In genomic region chr5:132496631-132497487, GRCh38 we compare ENCODE assay signal across 8 cellular contexts. TPM values are rescaled to one million over a fixed set of nuclear protein-coding genes. Genes with fewer than 3 reads are reported as not detected.
DNase-seq lines count a peak whose midpoint lies in the region; ATAC-seq and TF ChIP-seq lines count a peak whose summit lies in the region.

No MANE protein-coding gene starts in this region.

- TF ChIP-seq CTCF in mucosa of descending colon (IDR thresholded peaks at IDR 0.05), result no peak

- 2 to 3% methylated on average over 48 to 62 of the region's 62 CpGs for WGBS in esophagus, 2 donors

- intact Hi-C loops in mucosa of descending colon (cut with DNase I, micrococcal nuclease), result loop anchor here (5.0 to 10.0 kb wide), 2 partner anchors 70 to 72 kb away; no protein-coding TSS in a partner anchor

- DNase-seq in ACHN (peak; percentile 90), NCI-H526 (lab: John Stamatoyannopoulos, UW) (peak; percentile 49 to 59), activated T-cell treated with anti-CD3 and anti-CD28 coated beads for 4 hours (peak; percentile 72), mucosa of descending colon (peak; percentile 95 to 97 (median 97)), stromal cell of bone marrow (ENCODE audit: low read depth) (peak; percentile 67)

- no peaks in the 10 kb centered on the region for H3K27me3 ChIP-seq in esophagus (ENCODE audit: control insufficient read depth in 1 of 2, insufficient read depth in 2 of 2, low read length in 2 of 2)

- H3K4me3 ChIP-seq in esophagus (ENCODE audit: low read depth in 1 of 2, low read length in 2 of 2) (peak overlapping the region; percentile 56 to 70), mucosa of descending colon (peak overlapping the region; percentile 29)

- H3K36me3 ChIP-seq in esophagus (ENCODE audit: control insufficient read depth in 2 of 2, insufficient read depth in 2 of 2, low read length in 1 of 2) (no peaks in the 10 kb centered on the region), mucosa of descending colon (ENCODE audit: low read depth) (no peaks in the 10 kb centered on the region)

- ATAC-seq in GM18498 (IDR thresholded peaks at IDR 0.05; ENCODE audit: unreplicated experiment) (peak; percentile 64), HG02885 (IDR thresholded peaks at IDR 0.05; ENCODE audit: poor library complexity, unreplicated experiment) (peak; percentile 63), mucosa of descending colon (peak; percentile 65)

- H3K4me1 ChIP-seq in esophagus (ENCODE audit: control insufficient read depth in 2 of 2, insufficient read depth in 2 of 2, low read length in 1 of 2) (peaks cover 2 to 14% of the 10 kb centered on the region in 2 donors), mucosa of descending colon (ENCODE audit: low read depth) (peaks cover 49% of the 10 kb centered on the region)

- H3K9me3 ChIP-seq in esophagus (ENCODE audit: control insufficient read depth in 2 of 2, insufficient read depth in 1 of 2, low read depth in 1 of 2, low read length in 1 of 2) (no peaks in the 10 kb centered on the region), mucosa of descending colon (no peaks in the 10 kb centered on the region)

- in situ Hi-C loops in ACHN (cut with HindIII; ENCODE audit: low pct_ligation_motif_present, low pct_unique_long_range_greater_than_20kb, low sequenced_read_pairs), result loop anchor here (25.0 kb wide), 1 partner anchor 110 kb away; no protein-coding TSS in a partner anchor

- H3K27ac ChIP-seq in esophagus (ENCODE audit: low read depth in 2 of 2, low read length in 1 of 2), result peak overlapping the region; percentile 93 to 96

RNA-seq across cellular contexts. Expression of gene IRF1, which starts 6.3 kb away (rescaled TPM):
- polyA plus RNA-seq in esophagus, result 10 to 100 TPM in 1 of 2 donors, 1 to 10 TPM in 1; 7.5 to 14.2 TPM
- total RNA-seq in mucosa of descending colon, result 100 to 1,000 TPM in 2 of 3 donors, 10 to 100 TPM in 1; 89.4 to 172 (median 143) TPM

RNA-seq across cellular contexts. Expression of gene IL5, which starts 46.5 kb away (rescaled TPM):
- not detected for polyA plus RNA-seq in esophagus
- total RNA-seq in mucosa of descending colon, result not detected

RNA-seq across cellular contexts. Expression of gene RAD50, which starts 59.9 kb away (rescaled TPM):
- polyA plus RNA-seq in esophagus, result 1 to 10 TPM; 6.2 to 8.5 TPM
- 10 to 100 TPM; 35.3 to 43.8 (median 36.1) TPM for total RNA-seq in mucosa of descending colon

Comparison
In these comparisons a context has a peak if more than half of its experiments do, and no peak if none do; other contexts are left out.
1. Peak in every context shown above with its lines: DNase-seq, ATAC-seq, H3K4me3 ChIP-seq and H3K27ac ChIP-seq.